25 cellular contexts compared by ENCODE assay signal in genomic region chr1:117631761-117632160, GRCh38. TPM values are rescaled to one million over a fixed set of nuclear protein-coding genes. Genes with fewer than 3 reads are reported as not detected.
DNase-seq lines count a peak whose midpoint lies in the region; ATAC-seq and TF ChIP-seq lines count a peak whose summit lies in the region.
"Had no signal": no experiment of that assay in that cellular context is flagged by ENCODE, and none has a peak within 500 bp of the region (broad histone marks: within the 10 kb centered on the region; RNA-seq: fewer than 3 reads in every experiment).

No MANE protein-coding gene starts in this region.

- TF ChIP-seq CTCF in mammary epithelial cell (conservative IDR thresholded peaks at IDR 0.05 in 1 of 2, IDR thresholded peaks at IDR 0.05 in 1 of 2; ENCODE audit: extremely low read depth in 1 of 2, insufficient read depth in 1 of 2, low read depth in 1 of 2, low read length in 2 of 2) = no peak

- no peaks in the 10 kb centered on the region for H3K4me1 ChIP-seq in mammary epithelial cell (ENCODE audit: insufficient read depth, low read length)
- no peaks in the 10 kb centered on the region for H3K4me1 ChIP-seq in effector memory CD4-positive, alpha-beta T cell (ENCODE audit: control insufficient read depth, insufficient read depth, low read length, poor library complexity, severe bottlenecking)
- H3K4me1 ChIP-seq: neural progenitor cell had no signal

- intact Hi-C loops in left colon (cut with DNase I, micrococcal nuclease) = no loop called here
- intact Hi-C loops in mammary epithelial cell (cut with micrococcal nuclease) = no loop called here

- no peaks in the 10 kb centered on the region for H3K9me3 ChIP-seq in mammary epithelial cell (replicated peaks; ENCODE audit: insufficient read depth, low read length)
- H3K9me3 ChIP-seq in effector memory CD4-positive, alpha-beta T cell (ENCODE audit: control insufficient read depth, low read length) = no peaks in the 10 kb centered on the region
- H3K9me3 ChIP-seq: SK-N-SH, tibial artery had no signal

- no peaks in the 10 kb centered on the region for H3K79me2 ChIP-seq in mammary epithelial cell (ENCODE audit: insufficient read depth, low read length)

- H3K27me3 Mint-ChIP-seq in activated CD8-positive, alpha-beta memory T cell treated with anti-CD3 and anti-CD28 coated beads, Interleukin-2, amount 10 ng/mL, durations not matched to agents 7 days and 5 days = no peaks in the 10 kb centered on the region
- H3K27me3 Mint-ChIP-seq: effector memory CD8-positive, alpha-beta T cell had no signal

- no peak for ATAC-seq in activated CD8-positive, alpha-beta memory T cell treated with anti-CD3 and anti-CD28 coated beads, Interleukin-2, amount 10 ng/mL, durations not matched to agents 7 days and 5 days
- ATAC-seq in left colon (peak; percentile 45), HG02642 (IDR thresholded peaks at IDR 0.05; ENCODE audit: poor library complexity, unreplicated experiment) (no peak)
- ATAC-seq: activated CD4-positive, alpha-beta T cell treated with anti-CD3 and anti-CD28 coated beads for 36 hours; esophagus mucosa had no signal

- H3K4me3 Mint-ChIP-seq in activated CD8-positive, alpha-beta memory T cell treated with anti-CD3 and anti-CD28 coated beads, Interleukin-2, amount 10 ng/mL, durations not matched to agents 7 days and 5 days = no peak overlapping the region
- H3K4me3 Mint-ChIP-seq: activated CD4-positive, alpha-beta T cell treated with anti-CD3 and anti-CD28 coated beads for 36 hours; activated naive CD4-positive, alpha-beta T cell treated with anti-CD3 and anti-CD28 coated beads for 36 hours; activated T-cell treated with anti-CD3 and anti-CD28 coated beads, Interleukin-2, amount 50 U/mL, for 72 hours; effector memory CD8-positive, alpha-beta T cell; HFFc6; neural progenitor cell; stimulated activated naive CD8-positive, alpha-beta T cell treated with anti-CD3 and anti-CD28 coated beads, Interleukin-15, amount 100 ng/mL, for 72 hours had no signal

- peaks cover 70% of the 10 kb centered on the region for H3K4me1 Mint-ChIP-seq in activated CD8-positive, alpha-beta memory T cell treated with anti-CD3 and anti-CD28 coated beads, Interleukin-2, amount 10 ng/mL, durations not matched to agents 7 days and 5 days

- H3K36me3 ChIP-seq in mammary epithelial cell (ENCODE audit: insufficient read depth, low read length) = no peaks in the 10 kb centered on the region
- H3K36me3 ChIP-seq in effector memory CD4-positive, alpha-beta T cell (ENCODE audit: control insufficient read depth, insufficient read depth, low read length) = no peaks in the 10 kb centered on the region
- H3K36me3 ChIP-seq: neural progenitor cell, tibial artery had no signal

- CTCF ChIA-PET in activated CD8-positive, alpha-beta memory T cell treated with anti-CD3 and anti-CD28 coated beads, Interleukin-2, amount 10 ng/mL, durations not matched to agents 7 days and 5 days (lab: Charles Lee) = interaction anchor here (0.9 to 8.2 kb wide), 8 partner anchors 9 to 127 kb away, joined by 3 to 52 read pairs (median 6); no protein-coding TSS in a partner anchor
- CTCF ChIA-PET in mammary epithelial cell (lab: Charles Lee; ENCODE audit: low non-redundant PET) = no interaction called here

- no peak overlapping the region for H3K27ac ChIP-seq in mammary epithelial cell (ENCODE audit: insufficient read depth, low read depth, low read length)
- H3K27ac ChIP-seq in effector memory CD4-positive, alpha-beta T cell (ENCODE audit: insufficient read depth, low read length, poor library complexity, severe bottlenecking) = no peak overlapping the region
- H3K27ac ChIP-seq: GM23248, neural progenitor cell, tibial artery had no signal

- no peaks in the 10 kb centered on the region for H4K20me1 ChIP-seq in mammary epithelial cell (ENCODE audit: insufficient read depth, low read length)

- no peak overlapping the region for H2AFZ ChIP-seq in mammary epithelial cell (ENCODE audit: low read depth, low read length)
- H2AFZ ChIP-seq: GM23248, neural progenitor cell had no signal

- no peaks in the 10 kb centered on the region for H3K9me3 Mint-ChIP-seq in activated CD8-positive, alpha-beta memory T cell treated with anti-CD3 and anti-CD28 coated beads, Interleukin-2, amount 10 ng/mL, durations not matched to agents 7 days and 5 days (ENCODE audit: low read depth)
- H3K9me3 Mint-ChIP-seq: activated naive CD4-positive, alpha-beta T cell treated with anti-CD3 and anti-CD28 coated beads for 36 hours; effector memory CD8-positive, alpha-beta T cell; HFFc6; IgD-negative memory B cell; neural progenitor cell; stimulated activated naive CD8-positive, alpha-beta T cell treated with anti-CD3 and anti-CD28 coated beads, Interleukin-15, amount 100 ng/mL, for 72 hours had no signal

- no TSS peak for BruUV-seq in mammary epithelial cell (replicated peaks; lab: Mats Ljungman, UMichigan)

- H3K36me3 Mint-ChIP-seq in activated CD8-positive, alpha-beta memory T cell treated with anti-CD3 and anti-CD28 coated beads, Interleukin-2, amount 10 ng/mL, durations not matched to agents 7 days and 5 days = peaks cover 27% of the 10 kb centered on the region
- H3K36me3 Mint-ChIP-seq: neural progenitor cell had no signal

- in situ Hi-C loops in mammary epithelial cell (cut with MboI; ENCODE audit: low sequenced_read_pairs in 2 of 2) = no loop called here

- WGBS in mammary epithelial cell (ENCODE audit: low coverage, missing lambda C conversion rate) = 54% methylated on average over 2 of the region's 3 CpGs

- no peak overlapping the region for H3K4me2 ChIP-seq in mammary epithelial cell (ENCODE audit: insufficient read depth, low read depth, low read length)
- H3K4me2 ChIP-seq: neural progenitor cell, SK-N-SH had no signal

- DNase-seq in activated CD8-positive, alpha-beta memory T cell treated with anti-CD3 and anti-CD28 coated beads, Interleukin-2, amount 50 U/mL, for 48 hours = peak; percentile 7
- no peak for DNase-seq in activated CD8-positive, alpha-beta memory T cell treated with anti-CD3 and anti-CD28 coated beads, Interleukin-2, amount 10 ng/mL, durations not matched to agents 7 days and 5 days
- DNase-seq in NCI-H2196 treated with DMSO at 0.1 percent for 48 hours (lab: John Stamatoyannopoulos, UW; ENCODE audit: unreplicated experiment) = peak; percentile 73
- no peak for DNase-seq in left colon
- DNase-seq in mammary epithelial cell = no peak
- no peak for DNase-seq in effector memory CD4-positive, alpha-beta T cell
- no peak for DNase-seq in activated CD4-positive, alpha-beta T cell treated with anti-CD3 and anti-CD28 coated beads, Interleukin-2, amount 50 U/mL, for 48 hours
- DNase-seq: activated CD4-positive, alpha-beta T cell treated with anti-CD3 and anti-CD28 coated beads for 36 hours; activated naive CD4-positive, alpha-beta T cell treated with anti-CD3 and anti-CD28 coated beads for 36 hours; activated T-cell treated with anti-CD3 and anti-CD28 coated beads, Interleukin-2, amount 50 U/mL, for 72 hours; C1 segment of cervical spinal cord; effector memory CD8-positive, alpha-beta T cell; GM23248; HFFc6; NCI-H1436 treated with DMSO at 0.1 percent for 48 hours; NCI-H524 treated with DMSO at 0.1 percent for 48 hours; posterior cingulate gyrus; SK-N-SH; stimulated activated naive CD8-positive, alpha-beta T cell treated with anti-CD3 and anti-CD28 coated beads, Interleukin-15, amount 100 ng/mL, for 72 hours; tibial artery had no signal

- no peak overlapping the region for H3K4me3 ChIP-seq in mammary epithelial cell (replicated peaks in 1 of 3; ENCODE audit: insufficient read depth in 1 of 3, low read depth in 2 of 3, low read length in 3 of 3)
- no peak overlapping the region for H3K4me3 ChIP-seq in effector memory CD4-positive, alpha-beta T cell (ENCODE audit: insufficient read depth, low read depth, low read length, poor library complexity, severe bottlenecking)
- H3K4me3 ChIP-seq: GM23248, lung, neural progenitor cell, tibial artery had no signal

- no peak overlapping the region for H3K9ac ChIP-seq in mammary epithelial cell (ENCODE audit: insufficient read depth, low read length)
- H3K9ac ChIP-seq: GM23248, neural progenitor cell, SK-N-SH had no signal

- dilution Hi-C loops in mammary epithelial cell (cut with HindIII; ENCODE audit: low sequenced_read_pairs) = no loop called here

- H3K27me3 ChIP-seq in mammary epithelial cell (ENCODE audit: insufficient read depth, low read length) = no peaks in the 10 kb centered on the region
- no peaks in the 10 kb centered on the region for H3K27me3 ChIP-seq in effector memory CD4-positive, alpha-beta T cell (replicated peaks; ENCODE audit: control insufficient read depth, insufficient read depth, low read length, poor library complexity, severe bottlenecking)
- H3K27me3 ChIP-seq: neural progenitor cell, tibial artery had no signal

- no peak overlapping the region for H3K27ac Mint-ChIP-seq in activated CD8-positive, alpha-beta memory T cell treated with anti-CD3 and anti-CD28 coated beads, Interleukin-2, amount 10 ng/mL, durations not matched to agents 7 days and 5 days
- H3K27ac Mint-ChIP-seq: activated CD4-positive, alpha-beta T cell treated with anti-CD3 and anti-CD28 coated beads for 36 hours; activated naive CD4-positive, alpha-beta T cell treated with anti-CD3 and anti-CD28 coated beads for 36 hours; activated T-cell treated with anti-CD3 and anti-CD28 coated beads, Interleukin-2, amount 50 U/mL, for 72 hours; effector memory CD8-positive, alpha-beta T cell; HFFc6; IgD-negative memory B cell; neural progenitor cell had no signal

RNA-seq across cellular contexts. Expression of gene TENT5C, which starts 25.9 kb away (rescaled TPM):
- 10 to 100 TPM; 41.6 to 50.3 TPM for total RNA-seq in activated CD8-positive, alpha-beta memory T cell treated with anti-CD3 and anti-CD28 coated beads, Interleukin-2, amount 10 ng/mL, durations not matched to agents 7 days and 5 days
- total RNA-seq in left colon (10 to 100 TPM; 30.7 to 45.6 TPM), mammary epithelial cell (under 1 TPM; 0.17 to 0.35 TPM)
- polyA plus RNA-seq in mammary epithelial cell = 0.11 TPM
- not detected for polyA minus RNA-seq in mammary epithelial cell
- total RNA-seq: GM23248 had no signal

Comparison
In these comparisons a context has a peak if more than half of its experiments do, and no peak if none do; other contexts are left out.
1. DNase-seq: peak in activated CD8-positive, alpha-beta memory T cell treated with anti-CD3 and anti-CD28 coated beads, Interleukin-2, amount 50 U/mL, for 48 hours (single experiment) and NCI-H2196 treated with DMSO at 0.1 percent for 48 hours (single experiment); none in activated CD8-positive, alpha-beta memory T cell treated with anti-CD3 and anti-CD28 coated beads, Interleukin-2, amount 10 ng/mL, durations not matched to agents 7 days and 5 days (single experiment), left colon (0 of 2), mammary epithelial cell (single experiment), effector memory CD4-positive, alpha-beta T cell (0 of 3) and activated CD4-positive, alpha-beta T cell treated with anti-CD3 and anti-CD28 coated beads, Interleukin-2, amount 50 U/mL, for 48 hours (0 of 2).
2. RNA of gene TENT5C, which starts 25.9 kb away (total RNA-seq): 41.6 to 50.3 TPM in activated CD8-positive, alpha-beta memory T cell treated with anti-CD3 and anti-CD28 coated beads, Interleukin-2, amount 10 ng/mL, durations not matched to agents 7 days and 5 days and 30.7 to 45.6 TPM in left colon; 0.17 to 0.35 TPM in mammary epithelial cell; every median in the first group is over 10 times any median in the second.